Comparison of ENCODE assay signal across 20 cellular contexts in the genomic region with DNA sequence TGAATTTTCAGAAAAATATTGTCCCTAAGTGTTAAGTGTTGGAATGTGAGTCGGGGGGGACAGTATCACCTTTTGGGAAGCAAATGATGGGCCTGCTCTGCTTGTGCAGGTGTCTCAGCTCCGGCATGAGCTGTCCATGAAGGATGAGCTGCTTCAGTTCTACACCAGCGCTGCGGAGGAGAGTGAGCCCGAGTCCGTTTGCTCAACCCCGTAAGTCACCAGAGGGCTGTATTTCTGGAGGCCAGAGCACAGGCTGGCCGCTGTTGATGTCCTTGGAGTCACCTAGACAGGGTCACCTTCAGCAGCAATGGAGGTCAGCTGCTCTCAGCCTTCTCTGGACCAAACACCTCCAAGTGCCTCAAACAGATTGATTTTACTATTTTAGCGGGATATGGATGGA.
A peak's percentile ranks its signal among the peaks of the same experiment; 100 is the strongest.
DNase-seq lines count a peak whose midpoint lies in the region; ATAC-seq and TF ChIP-seq lines count a peak whose summit lies in the region.
"Had no signal": no experiment of that assay in that cellular context is flagged by ENCODE, and none has a peak within 500 bp of the region (broad histone marks: within the 10 kb centered on the region; RNA-seq: fewer than 3 reads in every experiment).

No MANE protein-coding gene starts in this region.

- H3K4me3 Mint-ChIP-seq in memory B cell: no peak overlapping the region
- no peak overlapping the region for H3K4me3 Mint-ChIP-seq in naive thymus-derived CD8-positive, alpha-beta T cell
- H3K4me3 Mint-ChIP-seq: H9 had no signal

- no peaks in the 10 kb centered on the region for H3K9me3 Mint-ChIP-seq in memory B cell
- H3K9me3 Mint-ChIP-seq in naive thymus-derived CD8-positive, alpha-beta T cell: no peaks in the 10 kb centered on the region
- H3K9me3 Mint-ChIP-seq: CD8-positive, alpha-beta memory T cell; H9 had no signal

- TF ChIP-seq CTCF in OCI-LY1 (IDR thresholded peaks at IDR 0.05; ENCODE audit: low read length): no peak

- H3F3A ChIP-seq in OCI-LY1 (ENCODE audit: insufficient read depth, low read length): 0 out of 2 replicates have a peak, but pooled peaks cover under 1% of the 10 kb centered on the region

- H4K20me1 ChIP-seq in OCI-LY1 (ENCODE audit: insufficient read depth, low read length): 0 out of 2 replicates have a peak, but pooled peaks cover 2% of the 10 kb centered on the region

- H3K9me3 ChIP-seq in OCI-LY1 (ENCODE audit: low read length) (no peaks in the 10 kb centered on the region), thymus (ENCODE audit: control insufficient read depth) (no peaks in the 10 kb centered on the region)
- H3K9me3 ChIP-seq: A549, BLaER1 had no signal

- intact Hi-C loops in cardiac septum (cut with DNase I) (no loop called here), left cardiac atrium (cut with DNase I) (loop anchor here in 1 of 2 donors (2.0 kb wide), 1 partner anchor 293 kb away; no protein-coding TSS in a partner anchor)

- 97% methylated on average over 9 of the region's 9 CpGs for WGBS in thymus

- peaks cover 43% of the 10 kb centered on the region for H3K4me1 ChIP-seq in OCI-LY1 (ENCODE audit: insufficient read depth, low read length, severe bottlenecking)
- H3K4me1 ChIP-seq in thymus (ENCODE audit: control insufficient read depth, insufficient read depth, low read length): peaks cover 6% of the 10 kb centered on the region
- H3K4me1 ChIP-seq: A549 had no signal

- H3K9ac ChIP-seq in OCI-LY1 (ENCODE audit: low read length): no peak overlapping the region
- H3K9ac ChIP-seq: BLaER1 had no signal

- no peak for ATAC-seq in left cardiac atrium
- ATAC-seq in memory B cell (ENCODE audit: low read depth): no peak
- ATAC-seq in GM18868 (IDR thresholded peaks at IDR 0.05; ENCODE audit: unreplicated experiment): no peak
- ATAC-seq in naive thymus-derived CD8-positive, alpha-beta T cell: no peak
- ATAC-seq: A549, HepG2 had no signal

- H3K36me3 ChIP-seq in OCI-LY1 (ENCODE audit: insufficient read depth, low read length) (peaks cover 47% of the 10 kb centered on the region; the same call in 1 of the 2 replicates), thymus (ENCODE audit: control insufficient read depth, insufficient read depth) (peaks cover 6% of the 10 kb centered on the region)

- DNase-seq in cardiac septum (ENCODE audit: low spot score) (peak; percentile 55), left cardiac atrium (no peak), memory B cell (ENCODE audit: low spot score in 2 of 2) (no peak), DMS53 treated with DMSO at 0.1 percent for 48 hours (lab: John Stamatoyannopoulos, UW; ENCODE audit: unreplicated experiment) (no peak)
- DNase-seq in naive thymus-derived CD8-positive, alpha-beta T cell: no peak
- DNase-seq: CD8-positive, alpha-beta memory T cell; DND-41; H9; KG1; NCI-H1417; NCI-H187 treated with DMSO at 0.1 percent for 48 hours; NCI-H345; NCI-H524 treated with DMSO at 0.1 percent for 48 hours; PC-9 had no signal

- no peaks in the 10 kb centered on the region for H3K27me3 Mint-ChIP-seq in memory B cell
- no peaks in the 10 kb centered on the region for H3K27me3 Mint-ChIP-seq in naive thymus-derived CD8-positive, alpha-beta T cell
- H3K27me3 Mint-ChIP-seq: CD8-positive, alpha-beta memory T cell had no signal

- no peak overlapping the region for H3K4me3 ChIP-seq in OCI-LY1 (ENCODE audit: low read depth, low read length, poor library complexity, severe bottlenecking)
- no peak overlapping the region for H3K4me3 ChIP-seq in thymus (ENCODE audit: low read length)
- H3K4me3 ChIP-seq: A549, BLaER1, PC-9 had no signal

- H3K27ac ChIP-seq in OCI-LY1 (ENCODE audit: low read depth, low read length, poor library complexity, severe bottlenecking) (peak overlapping the region; percentile 96), thymus (ENCODE audit: low read depth) (peak overlapping the region; percentile 57)
- H3K27ac ChIP-seq: A549, BLaER1, PC-9 had no signal

- peaks cover 17% of the 10 kb centered on the region for H3K36me3 Mint-ChIP-seq in memory B cell
- H3K36me3 Mint-ChIP-seq in naive thymus-derived CD8-positive, alpha-beta T cell: peaks cover 0 to 55% (median 10%) of the 10 kb centered on the region in 3 donors

- no peak overlapping the region for H3K4me2 ChIP-seq in OCI-LY1 (ENCODE audit: low read length)
- H3K4me2 ChIP-seq: A549, BLaER1, PC-9 had no signal

- POLR2A ChIA-PET in naive thymus-derived CD8-positive, alpha-beta T cell (lab: Charles Lee): no interaction called here

- H3K27ac Mint-ChIP-seq in memory B cell: peak overlapping the region; percentile 57
- peak overlapping the region in 3 of 10 donors; percentile 37 to 60 (median 40) for H3K27ac Mint-ChIP-seq in naive thymus-derived CD8-positive, alpha-beta T cell

- no peaks in the 10 kb centered on the region for H3K9me2 ChIP-seq in OCI-LY1 (ENCODE audit: low read depth, low read length)

- H2AFZ ChIP-seq in OCI-LY1 (ENCODE audit: low read length): no peak overlapping the region
- H2AFZ ChIP-seq: PC-9 had no signal

- H3K4me1 Mint-ChIP-seq in memory B cell: peaks cover 15% of the 10 kb centered on the region
- peaks cover 11 to 26% (median 19%) of the 10 kb centered on the region in 4 donors for H3K4me1 Mint-ChIP-seq in naive thymus-derived CD8-positive, alpha-beta T cell

- no peaks in the 10 kb centered on the region for H3K27me3 ChIP-seq in OCI-LY1 (ENCODE audit: insufficient read depth, low read length)
- H3K27me3 ChIP-seq in thymus (ENCODE audit: control insufficient read depth, insufficient read depth): no peaks in the 10 kb centered on the region
- H3K27me3 ChIP-seq: BLaER1 had no signal

- no peaks in the 10 kb centered on the region for H3K79me2 ChIP-seq in OCI-LY1 (ENCODE audit: insufficient read depth, low read length)
